1 cellular context compared by ENCODE assay signal in the genomic region with DNA sequence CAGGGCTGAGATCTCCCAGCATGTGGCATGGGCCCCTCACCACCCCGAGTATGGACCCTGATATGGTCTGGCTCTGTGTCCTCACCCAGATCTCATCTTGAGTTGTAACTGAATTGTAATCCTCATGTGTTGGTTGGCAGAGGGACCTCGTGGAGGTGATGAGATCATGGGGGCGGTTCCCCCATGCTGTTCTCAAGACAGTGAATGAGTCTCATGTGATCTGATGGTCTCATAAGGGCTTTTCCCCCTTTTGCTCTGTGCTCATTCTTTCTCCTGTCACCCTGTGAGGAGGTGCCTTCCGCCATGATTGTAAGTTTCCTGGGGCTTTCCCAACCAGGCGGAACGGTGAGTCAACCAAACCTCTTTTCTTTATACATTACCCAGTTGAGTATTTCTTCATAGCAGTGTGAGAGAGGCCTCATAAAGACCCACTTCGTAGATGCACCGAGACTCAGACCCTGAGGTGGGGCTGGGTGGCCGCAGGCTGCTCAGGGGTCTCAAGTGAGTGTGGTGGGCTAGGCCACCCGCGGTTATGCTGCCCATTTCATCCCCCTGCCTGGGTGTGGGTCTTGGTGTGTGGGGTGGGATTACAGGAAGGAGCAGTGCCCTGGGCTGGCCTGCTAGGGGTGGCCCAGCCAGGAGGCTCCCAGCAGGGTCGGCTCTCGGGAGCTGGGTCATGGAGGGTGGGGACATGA.
TF ChIP-seq lines count a peak whose summit lies in the region.

No MANE protein-coding gene starts in this region.

TF ChIP-seq in GM12878, 131 proteins besides CTCF, POLR2A, EP300 and RAD21 (continued from another document):
- TF ChIP-seq ZNF687 (IDR thresholded peaks at IDR 0.05) (peak; percentile 76; the same call in 1 of the 2 replicates), BHLHE40 (IDR thresholded peaks at IDR 0.05; ENCODE audit: borderline replicate concordance in 1 of 2, low read depth in 2 of 2, low read length in 1 of 2) (peak; percentile 57 to 76), PAX8 (IDR thresholded peaks at IDR 0.05) (no peak), TAF1 (IDR thresholded peaks at IDR 0.05; ENCODE audit: borderline replicate concordance, low read depth, low read length) (0 out of 2 replicates have a peak, but pooled peaks have one; percentile 44), CHD4 (IDR thresholded peaks at IDR 0.05) (no peak), MTA2 (IDR thresholded peaks at IDR 0.05; ENCODE audit: low read depth) (peak; percentile 37; the same call in 1 of the 2 replicates), ZBTB40 (IDR thresholded peaks at IDR 0.05; ENCODE audit: borderline replicate concordance) (no peak), NR2F1 (conservative IDR thresholded peaks at IDR 0.05) (no peak), PRDM15 (CRISPR knock-in tag; IDR thresholded peaks at IDR 0.05) (no peak), SMARCA5 (IDR thresholded peaks at IDR 0.05) (peak; percentile 50; the same call in 1 of the 2 replicates), RAD51 (IDR thresholded peaks at IDR 0.05) (peak; percentile 79), MYB (IDR thresholded peaks at IDR 0.05; ENCODE audit: borderline replicate concordance, low read depth, low read length) (no peak), TCF12 (IDR thresholded peaks at IDR 0.05; ENCODE audit: low read depth, low read length) (0 out of 2 replicates have a peak, but pooled peaks have one; percentile 19), JUNB (IDR thresholded peaks at IDR 0.05) (peak; percentile 76), IKZF1 (conservative IDR thresholded peaks at IDR 0.05) (peak; percentile 29; the same call in 1 of the 2 replicates), HDGF (IDR thresholded peaks at IDR 0.05) (0 out of 2 replicates have a peak, but pooled peaks have one; percentile 63), RELA (IDR thresholded peaks at IDR 0.05; ENCODE audit: borderline replicate concordance, partially characterized antibody) (peak; percentile 88), NBN (IDR thresholded peaks at IDR 0.05) (0 out of 2 replicates have a peak, but pooled peaks have one; percentile 57), ETV6 (conservative IDR thresholded peaks at IDR 0.05 in 1 of 2, IDR thresholded peaks at IDR 0.05 in 1 of 2; ENCODE audit: borderline replicate concordance in 1 of 2, low read depth in 1 of 2) (0 out of 4 replicates have a peak, but pooled peaks of 1 of the 2 experiments have one; percentile 32), POLR2AphosphoS5 (IDR thresholded peaks at IDR 0.05; ENCODE audit: low read length) (peak; percentile 64; the same call in 1 of the 2 replicates)
- TF ChIP-seq, protein P1, sequence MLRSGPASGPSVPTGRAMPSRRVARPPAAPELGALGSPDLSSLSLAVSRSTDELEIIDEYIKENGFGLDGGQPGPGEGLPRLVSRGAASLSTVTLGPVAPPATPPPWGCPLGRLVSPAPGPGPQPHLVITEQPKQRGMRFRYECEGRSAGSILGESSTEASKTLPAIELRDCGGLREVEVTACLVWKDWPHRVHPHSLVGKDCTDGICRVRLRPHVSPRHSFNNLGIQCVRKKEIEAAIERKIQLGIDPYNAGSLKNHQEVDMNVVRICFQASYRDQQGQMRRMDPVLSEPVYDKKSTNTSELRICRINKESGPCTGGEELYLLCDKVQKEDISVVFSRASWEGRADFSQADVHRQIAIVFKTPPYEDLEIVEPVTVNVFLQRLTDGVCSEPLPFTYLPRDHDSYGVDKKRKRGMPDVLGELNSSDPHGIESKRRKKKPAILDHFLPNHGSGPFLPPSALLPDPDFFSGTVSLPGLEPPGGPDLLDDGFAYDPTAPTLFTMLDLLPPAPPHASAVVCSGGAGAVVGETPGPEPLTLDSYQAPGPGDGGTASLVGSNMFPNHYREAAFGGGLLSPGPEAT (IDR thresholded peaks at IDR 0.05; ENCODE audit: low read depth) = peak; percentile 86
- TF ChIP-seq, protein P2, sequence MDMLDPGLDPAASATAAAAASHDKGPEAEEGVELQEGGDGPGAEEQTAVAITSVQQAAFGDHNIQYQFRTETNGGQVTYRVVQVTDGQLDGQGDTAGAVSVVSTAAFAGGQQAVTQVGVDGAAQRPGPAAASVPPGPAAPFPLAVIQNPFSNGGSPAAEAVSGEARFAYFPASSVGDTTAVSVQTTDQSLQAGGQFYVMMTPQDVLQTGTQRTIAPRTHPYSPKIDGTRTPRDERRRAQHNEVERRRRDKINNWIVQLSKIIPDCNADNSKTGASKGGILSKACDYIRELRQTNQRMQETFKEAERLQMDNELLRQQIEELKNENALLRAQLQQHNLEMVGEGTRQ (IDR thresholded peaks at IDR 0.05; ENCODE audit: borderline replicate concordance, low read depth, low read length) = no peak; the same call in 1 of the 2 replicates
- TF ChIP-seq, protein P3, sequence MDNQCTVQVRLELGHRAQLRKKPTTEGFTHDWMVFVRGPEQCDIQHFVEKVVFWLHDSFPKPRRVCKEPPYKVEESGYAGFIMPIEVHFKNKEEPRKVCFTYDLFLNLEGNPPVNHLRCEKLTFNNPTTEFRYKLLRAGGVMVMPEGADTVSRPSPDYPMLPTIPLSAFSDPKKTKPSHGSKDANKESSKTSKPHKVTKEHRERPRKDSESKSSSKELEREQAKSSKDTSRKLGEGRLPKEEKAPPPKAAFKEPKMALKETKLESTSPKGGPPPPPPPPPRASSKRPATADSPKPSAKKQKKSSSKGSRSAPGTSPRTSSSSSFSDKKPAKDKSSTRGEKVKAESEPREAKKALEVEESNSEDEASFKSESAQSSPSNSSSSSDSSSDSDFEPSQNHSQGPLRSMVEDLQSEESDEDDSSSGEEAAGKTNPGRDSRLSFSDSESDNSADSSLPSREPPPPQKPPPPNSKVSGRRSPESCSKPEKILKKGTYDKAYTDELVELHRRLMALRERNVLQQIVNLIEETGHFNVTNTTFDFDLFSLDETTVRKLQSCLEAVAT (IDR thresholded peaks at IDR 0.05) = 0 out of 2 replicates have a peak, but pooled peaks have one; percentile 45
- TF ChIP-seq, protein P4, sequence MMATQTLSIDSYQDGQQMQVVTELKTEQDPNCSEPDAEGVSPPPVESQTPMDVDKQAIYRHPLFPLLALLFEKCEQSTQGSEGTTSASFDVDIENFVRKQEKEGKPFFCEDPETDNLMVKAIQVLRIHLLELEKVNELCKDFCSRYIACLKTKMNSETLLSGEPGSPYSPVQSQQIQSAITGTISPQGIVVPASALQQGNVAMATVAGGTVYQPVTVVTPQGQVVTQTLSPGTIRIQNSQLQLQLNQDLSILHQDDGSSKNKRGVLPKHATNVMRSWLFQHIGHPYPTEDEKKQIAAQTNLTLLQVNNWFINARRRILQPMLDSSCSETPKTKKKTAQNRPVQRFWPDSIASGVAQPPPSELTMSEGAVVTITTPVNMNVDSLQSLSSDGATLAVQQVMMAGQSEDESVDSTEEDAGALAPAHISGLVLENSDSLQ (IDR thresholded peaks at IDR 0.05) = peak; percentile 64
TF ChIP-seq in GM12878: peak in this region for 28.
